Comparison of ENCODE assay signal across 8 cellular contexts in the genomic region with DNA sequence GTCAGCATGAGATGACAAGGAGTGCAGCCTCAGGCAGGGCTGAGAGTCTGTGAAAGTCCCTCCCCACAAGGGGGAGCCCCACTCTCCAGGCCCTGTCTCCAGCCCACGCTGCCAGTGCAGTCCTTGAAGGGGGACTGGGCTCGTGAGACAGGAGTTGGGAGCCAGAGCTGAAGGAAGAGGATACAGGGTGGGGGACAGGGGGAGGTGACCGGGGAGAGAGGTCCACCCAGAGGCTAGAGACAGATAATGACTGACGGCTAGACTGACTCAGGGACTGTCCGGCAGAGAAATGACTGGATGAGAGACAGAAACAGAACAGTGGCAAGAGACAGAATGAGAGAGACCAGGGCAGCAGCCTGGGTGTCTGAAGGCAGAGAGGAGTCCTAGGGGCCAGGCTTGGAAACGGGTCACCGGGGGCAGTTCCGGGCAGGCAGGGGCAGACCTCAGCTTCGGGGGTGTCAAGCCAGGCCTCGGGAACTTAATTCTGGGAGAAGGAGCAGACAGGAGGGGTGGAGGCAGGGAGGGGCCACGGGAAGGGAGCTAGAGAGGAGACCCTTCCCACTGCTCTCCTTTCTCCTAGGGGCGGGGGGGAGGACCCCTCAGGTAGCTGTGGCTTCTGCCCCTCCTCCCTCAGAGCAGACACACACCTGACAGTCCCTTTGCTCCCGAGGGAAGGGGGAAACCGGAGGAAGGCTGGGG. TPM values are rescaled to one million over a fixed set of nuclear protein-coding genes. Genes with fewer than 3 reads are reported as not detected.
DNase-seq lines count a peak whose midpoint lies in the region; FAIRE-seq and TF ChIP-seq lines count a peak whose summit lies in the region.

No MANE protein-coding gene starts in this region.

- no peak for TF ChIP-seq POLR2A in Peyer's patch (IDR thresholded peaks at IDR 0.05)

- CTCF ChIA-PET in HEK293 (lab: Yijun Ruan, JAX): interaction anchor here (0.5 to 16.2 kb wide), 16 partner anchors 10 to 167 kb away, joined by 3 to 469 read pairs (median 4); a partner anchor contains a TSS

- H3K36me3 ChIP-seq in HEK293 (ENCODE audit: control insufficient read depth in 2 of 2, insufficient read depth in 1 of 2, low read length in 2 of 2) (peaks cover 21 to 64% of the 10 kb centered on the region in 2 experiments), Peyer's patch (peaks cover 0 to 28% (median 4%) of the 10 kb centered on the region in 3 donors), adipocyte (ENCODE audit: control insufficient read depth, insufficient read depth, low read length, severe bottlenecking) (peaks cover 32% of the 10 kb centered on the region), iPS DF 6.9 (ENCODE audit: control insufficient read depth, insufficient read depth, low read length) (peaks cover 13% of the 10 kb centered on the region), small intestine (ENCODE audit: control insufficient read depth in 2 of 2, insufficient read depth in 2 of 2, low read length in 2 of 2) (peaks cover 4 to 16% of the 10 kb centered on the region in 2 donors)

- H3K9me3 ChIP-seq in HEK293 (ENCODE audit: control insufficient read depth, insufficient read depth, low read depth, low read length) (no peaks in the 10 kb centered on the region), Peyer's patch (no peaks in the 10 kb centered on the region), adipocyte (ENCODE audit: control insufficient read depth, low read length) (no peaks in the 10 kb centered on the region), iPS DF 6.9 (ENCODE audit: control insufficient read depth, insufficient read depth, low read length) (no peaks in the 10 kb centered on the region), small intestine (ENCODE audit: control insufficient read depth, low read depth) (no peaks in the 10 kb centered on the region)

- no CpG with 5 or more reads among the region's 14 CpGs for WGBS in iPS DF 6.9 (ENCODE audit: insufficient coverage, insufficient read length)
- 6 to 10% (median 7%) methylated on average over 14 of the region's 14 CpGs for WGBS in small intestine, 3 donors

- no peak for FAIRE-seq in small intestine (lab: Jason Lieb, UNC)

- H3K27me3 ChIP-seq in Peyer's patch: no peaks in the 10 kb centered on the region
- no peaks in the 10 kb centered on the region for H3K27me3 ChIP-seq in adipocyte (replicated peaks; ENCODE audit: control insufficient read depth, insufficient read depth, low read length)
- no peaks in the 10 kb centered on the region for H3K27me3 ChIP-seq in iPS DF 6.9 (ENCODE audit: control insufficient read depth, insufficient read depth, low read length)
- no peaks in the 10 kb centered on the region for H3K27me3 ChIP-seq in small intestine (ENCODE audit: control insufficient read depth in 2 of 2, insufficient read depth in 2 of 2, low read length in 2 of 2)

- TF ChIP-seq CTCF in HEK293 (tag by site-specific recombination; IDR thresholded peaks at IDR 0.05) (peak; percentile 91), Peyer's patch (IDR thresholded peaks at IDR 0.05) (peak; percentile 43 to 74 (median 65))

- DNase-seq in EH (ENCODE audit: low read depth) (peak; percentile 78), Peyer's patch (peak; percentile 75 to 89 (median 78)), adipocyte (ENCODE audit: low read depth) (peak; percentile 81), iPS DF 6.9 (ENCODE audit: low read depth, low spot score) (no peak), small intestine (peak; percentile 73), NCI-H2171 (lab: John Stamatoyannopoulos, UW) (no peak), NCI-H510A treated with DMSO at 0.1 percent for 48 hours (lab: John Stamatoyannopoulos, UW) (no peak)

- peak overlapping the region; percentile 65 for H3K4me3 ChIP-seq in HEK293 (ENCODE audit: low read depth, low read length)
- H3K4me3 ChIP-seq in Peyer's patch: peak overlapping the region in 3 of 4 donors; percentile 2 to 81 (median 72)
- H3K4me3 ChIP-seq in adipocyte (ENCODE audit: low read length): no peak overlapping the region
- H3K4me3 ChIP-seq in iPS DF 6.9 (ENCODE audit: low read length): peak overlapping the region; percentile 70; the same call in 1 of the 2 replicates
- peak overlapping the region in 1 of 2 donors; percentile 76 for H3K4me3 ChIP-seq in small intestine (ENCODE audit: low read depth in 1 of 2, low read length in 2 of 2)

- H3K9ac ChIP-seq in adipocyte (ENCODE audit: low read length): peak overlapping the region; percentile 62

- POLR2A ChIA-PET in HEK293 (lab: Yijun Ruan, JAX): interaction anchor here (0.7 to 2.1 kb wide), 9 partner anchors 12 to 137 kb away, joined by 3 to 8 read pairs (median 4); a partner anchor contains a TSS

- H3K27ac ChIP-seq in HEK293 (ENCODE audit: extremely low read depth, low read depth, low read length) (peak overlapping the region; percentile 73; the same call in 1 of the 2 replicates), Peyer's patch (peak overlapping the region in 1 of 4 donors; percentile 25), iPS DF 6.9 (ENCODE audit: low read length) (no peak overlapping the region), small intestine (ENCODE audit: low read depth in 1 of 2, low read length in 1 of 2) (no peak overlapping the region)

- peaks cover 4% of the 10 kb centered on the region; the same call in 1 of the 2 replicates for H3K4me1 ChIP-seq in HEK293 (ENCODE audit: control insufficient read depth, insufficient read depth, low read length)
- H3K4me1 ChIP-seq in Peyer's patch: peaks cover 0 to 13% (median 6%) of the 10 kb centered on the region in 4 donors
- peaks cover 8% of the 10 kb centered on the region for H3K4me1 ChIP-seq in adipocyte (ENCODE audit: control insufficient read depth, insufficient read depth, low read length)
- H3K4me1 ChIP-seq in iPS DF 6.9 (ENCODE audit: control insufficient read depth, insufficient read depth, low read length): peaks cover 6% of the 10 kb centered on the region; the same call in 1 of the 2 replicates
- peaks cover 0 to 2% of the 10 kb centered on the region in 2 donors for H3K4me1 ChIP-seq in small intestine (ENCODE audit: control insufficient read depth in 2 of 2, insufficient read depth in 1 of 2, low read depth in 1 of 2, low read length in 1 of 2)

TF ChIP-seq in HEK293, 187 proteins besides CTCF, POLR2A, EP300 and RAD21 (continues in another document):
- no peak for TF ChIP-seq ZSCAN16 (tag by site-specific recombination; IDR thresholded peaks at IDR 0.05)
- TF ChIP-seq ZFP3 (tag by site-specific recombination; IDR thresholded peaks at IDR 0.05; ENCODE audit: low read depth): no peak
- TF ChIP-seq, protein P1, sequence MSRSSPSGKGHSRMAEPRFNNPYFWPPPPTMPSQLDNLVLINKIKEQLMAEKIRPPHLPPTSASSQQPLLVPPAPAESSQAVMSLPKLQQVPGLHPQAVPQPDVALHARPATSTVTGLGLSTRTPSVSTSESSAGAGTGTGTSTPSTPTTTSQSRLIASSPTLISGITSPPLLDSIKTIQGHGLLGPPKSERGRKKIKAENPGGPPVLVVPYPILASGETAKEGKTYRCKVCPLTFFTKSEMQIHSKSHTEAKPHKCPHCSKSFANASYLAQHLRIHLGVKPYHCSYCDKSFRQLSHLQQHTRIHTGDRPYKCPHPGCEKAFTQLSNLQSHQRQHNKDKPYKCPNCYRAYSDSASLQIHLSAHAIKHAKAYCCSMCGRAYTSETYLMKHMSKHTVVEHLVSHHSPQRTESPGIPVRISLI (tag by site-specific recombination; IDR thresholded peaks at IDR 0.05): no peak
- no peak for TF ChIP-seq YY2 (tag by site-specific recombination; IDR thresholded peaks at IDR 0.05)
- TF ChIP-seq ZNF335 (tag by site-specific recombination; conservative IDR thresholded peaks at IDR 0.05): peak; percentile 22; the same call in 1 of the 2 replicates
- TF ChIP-seq, protein P2, sequence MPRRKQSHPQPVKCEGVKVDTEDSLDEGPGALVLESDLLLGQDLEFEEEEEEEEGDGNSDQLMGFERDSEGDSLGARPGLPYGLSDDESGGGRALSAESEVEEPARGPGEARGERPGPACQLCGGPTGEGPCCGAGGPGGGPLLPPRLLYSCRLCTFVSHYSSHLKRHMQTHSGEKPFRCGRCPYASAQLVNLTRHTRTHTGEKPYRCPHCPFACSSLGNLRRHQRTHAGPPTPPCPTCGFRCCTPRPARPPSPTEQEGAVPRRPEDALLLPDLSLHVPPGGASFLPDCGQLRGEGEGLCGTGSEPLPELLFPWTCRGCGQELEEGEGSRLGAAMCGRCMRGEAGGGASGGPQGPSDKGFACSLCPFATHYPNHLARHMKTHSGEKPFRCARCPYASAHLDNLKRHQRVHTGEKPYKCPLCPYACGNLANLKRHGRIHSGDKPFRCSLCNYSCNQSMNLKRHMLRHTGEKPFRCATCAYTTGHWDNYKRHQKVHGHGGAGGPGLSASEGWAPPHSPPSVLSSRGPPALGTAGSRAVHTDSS (tag by site-specific recombination; IDR thresholded peaks at IDR 0.05): no peak
- TF ChIP-seq ZNF10 (tag by site-specific recombination; IDR thresholded peaks at IDR 0.05): no peak
- TF ChIP-seq, protein P3, sequence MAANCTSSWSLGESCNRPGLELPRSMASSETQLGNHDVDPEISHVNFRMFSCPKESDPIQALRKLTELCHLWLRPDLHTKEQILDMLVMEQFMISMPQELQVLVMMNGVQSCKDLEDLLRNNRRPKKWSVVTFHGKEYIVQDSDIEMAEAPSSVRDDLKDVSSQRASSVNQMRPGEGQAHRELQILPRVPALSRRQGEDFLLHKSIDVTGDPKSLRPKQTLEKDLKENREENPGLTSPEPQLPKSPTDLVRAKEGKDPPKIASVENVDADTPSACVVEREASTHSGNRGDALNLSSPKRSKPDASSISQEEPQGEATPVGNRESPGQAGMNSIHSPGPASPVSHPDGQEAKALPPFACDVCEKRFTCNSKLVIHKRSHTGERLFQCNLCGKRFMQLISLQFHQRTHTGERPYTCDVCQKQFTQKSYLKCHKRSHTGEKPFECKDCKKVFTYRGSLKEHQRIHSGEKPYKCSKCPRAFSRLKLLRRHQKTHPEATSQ (tag by site-specific recombination; IDR thresholded peaks at IDR 0.05): no peak

RNA-seq across cellular contexts. Expression of a gene that starts 0.9 kb away (rescaled TPM):
- total RNA-seq in Peyer's patch: 10 to 100 TPM in 1 of 4 donors, 1 to 10 TPM in 3; 1.1 to 12.4 (median 5.5) TPM
- polyA plus RNA-seq in small intestine: 1 to 10 TPM in 1 of 3 donors, under 1 TPM in 2; 0.22 to 4.2 (median 0.81) TPM

RNA-seq across cellular contexts. Expression of a gene that starts 14.4 kb away (rescaled TPM):
- total RNA-seq in Peyer's patch: not detected
- polyA plus RNA-seq in small intestine: not detected

RNA-seq across cellular contexts. Expression of a gene that starts 21.7 kb away (rescaled TPM):
- 100 to 1,000 TPM in 1 of 4 donors, 10 to 100 TPM in 3; 49.6 to 116 (median 68.8) TPM for total RNA-seq in Peyer's patch
- 100 to 1,000 TPM in 1 of 3 donors, 10 to 100 TPM in 2; 84.0 to 166 (median 87.7) TPM for polyA plus RNA-seq in small intestine

RNA-seq across cellular contexts. Expression of a gene that starts 38.5 kb away (rescaled TPM):
- total RNA-seq in Peyer's patch: 100 to 1,000 TPM; 130 to 281 (median 238) TPM
- polyA plus RNA-seq in small intestine: 10 to 100 TPM; 53.8 to 93.9 (median 75.4) TPM

RNA-seq across cellular contexts. Expression of a gene that starts 38.9 kb away (rescaled TPM):
- 10 to 100 TPM in 3 of 4 donors, 1 to 10 TPM in 1; 5.0 to 30.3 (median 18.8) TPM for total RNA-seq in Peyer's patch
- 10 to 100 TPM; 43.8 to 67.0 (median 65.1) TPM for polyA plus RNA-seq in small intestine

Comparison
In these comparisons a context has a peak if more than half of its experiments do, and no peak if none do; other contexts are left out.
1. DNase-seq: peak in EH (single experiment), Peyer's patch (3 of 3), adipocyte (single experiment) and small intestine (single experiment); none in iPS DF 6.9 (single experiment), NCI-H2171 (single experiment) and NCI-H510A treated with DMSO at 0.1 percent for 48 hours (single experiment).